In genomic region chr4:107125496-107125895, GRCh38 we compare ENCODE assay signal across 29 cellular contexts.
"Had no signal": no experiment of that assay in that cellular context is flagged by ENCODE, and none has a peak within 500 bp of the region (broad histone marks: within the 10 kb centered on the region; RNA-seq: fewer than 3 reads in every experiment).

No MANE protein-coding gene starts in this region.

- H3K79me2 ChIP-seq: hepatocyte had no signal

- H3K36me3 ChIP-seq: ascending aorta, cardiac muscle cell, colonic mucosa, gastrocnemius medialis, neutrophil, ovary, right lobe of liver, stomach, tibial nerve had no signal

- H3K4me2 ChIP-seq: hepatocyte had no signal

- H2AFZ ChIP-seq: hepatocyte had no signal

- H3K9me3 ChIP-seq: ascending aorta, colonic mucosa, gastrocnemius medialis, neutrophil, ovary, right lobe of liver, stomach, tibial nerve had no signal

- H3K27ac ChIP-seq: ascending aorta, cardiac muscle cell, colonic mucosa, gastrocnemius medialis, hepatocyte, neutrophil, ovary, right lobe of liver, stomach, tibial nerve, VCaP had no signal

- H3K4me3 ChIP-seq: ascending aorta, cardiac muscle cell, colonic mucosa, gastrocnemius medialis, hepatocyte, ovary, right lobe of liver, stomach, tibial nerve had no signal

- DNase-seq: activated CD4-positive, alpha-beta T cell treated with anti-CD3 and anti-CD28 coated beads for 48 hours; activated CD4-positive, alpha-beta T cell treated with anti-CD3 and anti-CD28 coated beads, Interleukin-2, amount 50 U/mL, for 48 hours; activated CD8-positive, alpha-beta memory T cell treated with anti-CD3 and anti-CD28 coated beads for 24 hours; activated effector memory CD4-positive, alpha-beta T cell treated with anti-CD3 and anti-CD28 coated beads, Interleukin-2, amount 50 U/mL, for 16 hours; activated naive CD4-positive, alpha-beta T cell treated with anti-CD3 and anti-CD28 coated beads for 36 hours; activated naive CD8-positive, alpha-beta T cell treated with anti-CD3 and anti-CD28 coated beads for 36 hours; cerebellar nuclear complex; colonic mucosa; effector memory CD4-positive, alpha-beta T cell; erythroblast; gastrocnemius medialis; left colon; mammary epithelial cell; naive B cell; nephron progenitor cell; ovary; right lobe of liver; small intestine; stimulated activated CD4-positive, alpha-beta T cell treated with anti-CD3 and anti-CD28 coated beads, Interleukin-1b, Interleukin-23, amount 100 ng/mL, for 48 hours; stimulated activated CD4-positive, alpha-beta T cell treated with anti-CD3 and anti-CD28 coated beads, Interleukin-4, amount 100 ng/mL, for 4 hours; stimulated activated CD8-positive, alpha-beta memory T cell treated with anti-CD3 and anti-CD28 coated beads, Interleukin-4, amount 100 ng/mL, for 48 hours; stimulated activated naive B cell treated with anti-CD40 and anti-IgM and Interleukin-4, amounts not matched to agents 10 μg/mL and 1 μg/mL and 100 μg/mL, for 72 hours; stomach had no signal

- H3K4me1 ChIP-seq: colonic mucosa, right lobe of liver, stomach had no signal

- ATAC-seq: gastrocnemius medialis; left colon; right lobe of liver; stimulated activated naive B cell treated with anti-CD40 and anti-IgM and Interleukin-4, amounts not matched to agents 10 μg/mL and 1 μg/mL and 100 μg/mL, for 72 hours had no signal

- H3K27me3 ChIP-seq: ascending aorta, cardiac muscle cell, colonic mucosa, gastrocnemius medialis, hepatocyte, neutrophil, ovary, right lobe of liver, stomach, tibial nerve had no signal
